ENCODE assay signal across 1 cellular context in the genomic region with DNA sequence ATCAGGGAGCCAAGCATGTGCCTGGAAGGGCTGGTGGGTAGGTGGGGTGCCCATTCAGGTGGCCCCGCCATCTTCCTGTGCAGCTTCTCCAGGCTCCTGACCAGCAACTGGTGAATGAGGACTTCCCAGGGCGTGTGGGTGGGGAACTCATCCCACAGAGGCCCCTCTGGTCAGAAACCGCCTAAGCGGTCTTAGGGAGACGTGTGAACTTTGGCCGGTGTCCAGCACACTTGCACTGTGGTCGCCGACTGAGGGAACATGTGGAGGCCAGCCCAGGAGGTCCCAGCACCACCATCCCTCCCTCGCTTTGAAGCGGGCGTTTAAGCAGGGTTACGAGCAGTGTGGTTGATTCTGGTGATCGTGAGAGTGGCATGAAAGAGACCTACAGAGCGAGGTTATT.
TF ChIP-seq lines count a peak whose summit lies in the region.

No MANE protein-coding gene starts in this region.

TF ChIP-seq in HepG2, 621 proteins besides CTCF, POLR2A, EP300 and RAD21 (continued from another document):
- TF ChIP-seq, protein P1, sequence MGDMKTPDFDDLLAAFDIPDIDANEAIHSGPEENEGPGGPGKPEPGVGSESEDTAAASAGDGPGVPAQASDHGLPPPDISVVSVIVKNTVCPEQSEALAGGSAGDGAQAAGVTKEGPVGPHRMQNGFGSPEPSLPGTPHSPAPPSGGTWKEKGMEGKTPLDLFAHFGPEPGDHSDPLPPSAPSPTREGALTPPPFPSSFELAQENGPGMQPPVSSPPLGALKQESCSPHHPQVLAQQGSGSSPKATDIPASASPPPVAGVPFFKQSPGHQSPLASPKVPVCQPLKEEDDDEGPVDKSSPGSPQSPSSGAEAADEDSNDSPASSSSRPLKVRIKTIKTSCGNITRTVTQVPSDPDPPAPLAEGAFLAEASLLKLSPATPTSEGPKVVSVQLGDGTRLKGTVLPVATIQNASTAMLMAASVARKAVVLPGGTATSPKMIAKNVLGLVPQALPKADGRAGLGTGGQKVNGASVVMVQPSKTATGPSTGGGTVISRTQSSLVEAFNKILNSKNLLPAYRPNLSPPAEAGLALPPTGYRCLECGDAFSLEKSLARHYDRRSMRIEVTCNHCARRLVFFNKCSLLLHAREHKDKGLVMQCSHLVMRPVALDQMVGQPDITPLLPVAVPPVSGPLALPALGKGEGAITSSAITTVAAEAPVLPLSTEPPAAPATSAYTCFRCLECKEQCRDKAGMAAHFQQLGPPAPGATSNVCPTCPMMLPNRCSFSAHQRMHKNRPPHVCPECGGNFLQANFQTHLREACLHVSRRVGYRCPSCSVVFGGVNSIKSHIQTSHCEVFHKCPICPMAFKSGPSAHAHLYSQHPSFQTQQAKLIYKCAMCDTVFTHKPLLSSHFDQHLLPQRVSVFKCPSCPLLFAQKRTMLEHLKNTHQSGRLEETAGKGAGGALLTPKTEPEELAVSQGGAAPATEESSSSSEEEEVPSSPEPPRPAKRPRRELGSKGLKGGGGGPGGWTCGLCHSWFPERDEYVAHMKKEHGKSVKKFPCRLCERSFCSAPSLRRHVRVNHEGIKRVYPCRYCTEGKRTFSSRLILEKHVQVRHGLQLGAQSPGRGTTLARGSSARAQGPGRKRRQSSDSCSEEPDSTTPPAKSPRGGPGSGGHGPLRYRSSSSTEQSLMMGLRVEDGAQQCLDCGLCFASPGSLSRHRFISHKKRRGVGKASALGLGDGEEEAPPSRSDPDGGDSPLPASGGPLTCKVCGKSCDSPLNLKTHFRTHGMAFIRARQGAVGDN (CRISPR knock-in tag; IDR thresholded peaks at IDR 0.05): peak; percentile 24; the same call in 1 of the 2 replicates
- TF ChIP-seq TGIF2 (CRISPR knock-in tag; IDR thresholded peaks at IDR 0.05): no peak
- TF ChIP-seq ZNF572 (CRISPR knock-in tag; IDR thresholded peaks at IDR 0.05): no peak
- TF ChIP-seq ETV5 (CRISPR knock-in tag; IDR thresholded peaks at IDR 0.05; ENCODE audit: borderline replicate concordance): no peak
